Comparison of ENCODE assay signal across 8 cellular contexts in the genomic region with DNA sequence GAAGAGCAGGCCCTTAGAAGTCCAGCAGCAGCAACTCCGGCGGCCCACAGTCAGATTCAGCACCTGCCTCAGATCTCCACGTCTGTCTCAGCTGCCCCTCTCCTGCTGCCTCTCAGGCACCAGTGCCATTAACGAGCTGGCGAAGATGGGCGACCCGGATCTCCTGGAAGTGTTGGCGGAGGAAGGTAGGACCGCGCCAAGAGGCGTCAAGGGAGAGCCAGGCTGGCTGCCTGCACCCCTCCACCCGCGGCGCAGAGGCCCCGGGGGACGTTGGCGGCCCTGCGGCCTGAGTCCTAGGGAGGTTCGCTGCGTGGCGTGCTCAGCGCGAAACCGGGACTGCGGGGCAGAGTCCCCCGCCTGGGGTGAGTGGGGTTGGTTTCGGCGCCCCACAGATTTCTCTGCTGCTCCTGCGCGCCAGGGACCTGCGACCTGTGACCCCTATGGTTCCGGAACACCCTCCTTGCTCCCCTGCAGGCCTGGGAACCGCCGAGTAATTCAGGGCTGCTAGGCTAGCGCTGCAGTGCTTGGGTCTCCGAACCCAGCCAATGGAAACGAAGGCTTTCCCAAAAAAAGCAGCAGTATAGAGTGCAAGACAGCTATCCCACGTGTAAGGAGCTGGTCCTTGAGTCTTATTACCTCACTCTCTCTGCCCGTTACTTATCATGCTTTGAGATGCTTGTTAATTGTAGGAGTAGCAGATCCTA. TPM values are rescaled to one million over a fixed set of nuclear protein-coding genes. Genes with fewer than 3 reads are reported as not detected.
A peak's percentile ranks its signal among the peaks of the same experiment; 100 is the strongest.
DNase-seq lines count a peak whose midpoint lies in the region; ATAC-seq and TF ChIP-seq lines count a peak whose summit lies in the region.

No MANE protein-coding gene starts in this region.

- H3K36me3 ChIP-seq in SK-N-SH (replicated peaks in 1 of 2; ENCODE audit: control insufficient read depth in 1 of 2, insufficient read depth in 2 of 2, low read length in 1 of 2) = no peaks in the 10 kb centered on the region

- DNase-seq in activated CD4-positive, alpha-beta T cell treated with anti-CD3 and anti-CD28 coated beads for 36 hours = peak; percentile 4
- no peak for DNase-seq in activated CD4-positive, alpha-beta T cell treated with anti-CD3 and anti-CD28 coated beads, Interleukin-2, amount 10 ng/mL, durations not matched to agents 7 days and 5 days
- DNase-seq in SK-N-SH (peak; percentile 71), head of caudate nucleus (peak in 41 of 42 donors; percentile 23 to 78 (median 54)), nucleus accumbens (lab: John Stamatoyannopoulos, UW) (peak in 40 of 56 donors; percentile 3 to 65 (median 34))

- POLR2A ChIA-PET in activated CD4-positive, alpha-beta T cell treated with anti-CD3 and anti-CD28 coated beads for 36 hours (lab: Charles Lee) = no interaction called here
- POLR2A ChIA-PET in activated CD4-positive, alpha-beta T cell treated with anti-CD3 and anti-CD28 coated beads, Interleukin-2, amount 10 ng/mL, durations not matched to agents 7 days and 5 days (lab: Charles Lee) = no interaction called here
- POLR2A ChIA-PET in SK-N-SH (lab: Yijun Ruan, JAX) = interaction anchor here (1.1 kb wide), 1 partner anchor 51 kb away, joined by 3 read pairs; no protein-coding TSS in a partner anchor

- H3K4me1 Mint-ChIP-seq in activated CD4-positive, alpha-beta T cell treated with anti-CD3 and anti-CD28 coated beads for 36 hours = peaks cover 12% of the 10 kb centered on the region
- peaks cover 9% of the 10 kb centered on the region for H3K4me1 Mint-ChIP-seq in activated CD4-positive, alpha-beta T cell treated with anti-CD3 and anti-CD28 coated beads, Interleukin-2, amount 10 ng/mL, durations not matched to agents 7 days and 5 days

- H3K27ac Mint-ChIP-seq in activated CD4-positive, alpha-beta T cell treated with anti-CD3 and anti-CD28 coated beads for 36 hours = no peak overlapping the region
- no peak overlapping the region for H3K27ac Mint-ChIP-seq in activated CD4-positive, alpha-beta T cell treated with anti-CD3 and anti-CD28 coated beads, Interleukin-2, amount 10 ng/mL, durations not matched to agents 7 days and 5 days

- no peaks in the 10 kb centered on the region; a peak in 2 of 4 replicates for H3K4me1 ChIP-seq in SK-N-SH (ENCODE audit: control insufficient read depth in 1 of 2, insufficient read depth in 2 of 2, low read depth in 1 of 2, low read length in 1 of 2)

- H3K9ac ChIP-seq in SK-N-SH = no peak overlapping the region

- peak overlapping the region; percentile 52 to 67 for H3K4me3 ChIP-seq in SK-N-SH (ENCODE audit: low read depth in 2 of 2, low read length in 1 of 2)

- H3K4me2 ChIP-seq in SK-N-SH = peak overlapping the region; percentile 90

- no peak overlapping the region for H3K4me3 Mint-ChIP-seq in activated CD4-positive, alpha-beta T cell treated with anti-CD3 and anti-CD28 coated beads for 36 hours
- H3K4me3 Mint-ChIP-seq in activated CD4-positive, alpha-beta T cell treated with anti-CD3 and anti-CD28 coated beads, Interleukin-2, amount 10 ng/mL, durations not matched to agents 7 days and 5 days = no peak overlapping the region

- TF ChIP-seq CTCF in SK-N-SH (IDR thresholded peaks at IDR 0.05) = no peak

- no peaks in the 10 kb centered on the region for H3K79me2 ChIP-seq in SK-N-SH (ENCODE audit: insufficient read depth)

- TF ChIP-seq RAD21 in SK-N-SH (IDR thresholded peaks at IDR 0.05; ENCODE audit: low read length) = no peak

- intact Hi-C loops in activated CD4-positive, alpha-beta T cell treated with anti-CD3 and anti-CD28 coated beads for 36 hours (cut with DNase I, micrococcal nuclease) = no loop called here
- intact Hi-C loops in head of caudate nucleus (cut with DNase I) = no loop called here

- WGBS in SK-N-SH (ENCODE audit: low lambda C conversion rate) = 5% methylated on average over 11 of the region's 39 CpGs

- H3K27ac ChIP-seq in SK-N-SH (ENCODE audit: low read depth in 2 of 2, low read length in 1 of 2) = peak overlapping the region in 1 of 2 experiments; percentile 53; a peak in 1 of 4 replicates

- CTCF ChIA-PET in activated CD4-positive, alpha-beta T cell treated with anti-CD3 and anti-CD28 coated beads for 36 hours (lab: Charles Lee) = no interaction called here
- CTCF ChIA-PET in activated CD4-positive, alpha-beta T cell treated with anti-CD3 and anti-CD28 coated beads, Interleukin-2, amount 10 ng/mL, durations not matched to agents 7 days and 5 days (lab: Charles Lee) = no interaction called here
- CTCF ChIA-PET in SK-N-SH (lab: Yijun Ruan, JAX) = interaction anchor here (0.5 to 1.9 kb wide), 5 partner anchors 9 to 338 kb away, joined by 3 to 8 read pairs (median 3); no protein-coding TSS in a partner anchor

- no peaks in the 10 kb centered on the region for H3K36me3 Mint-ChIP-seq in activated CD4-positive, alpha-beta T cell treated with anti-CD3 and anti-CD28 coated beads for 36 hours (ENCODE audit: low read depth)
- no peaks in the 10 kb centered on the region for H3K36me3 Mint-ChIP-seq in activated CD4-positive, alpha-beta T cell treated with anti-CD3 and anti-CD28 coated beads, Interleukin-2, amount 10 ng/mL, durations not matched to agents 7 days and 5 days (ENCODE audit: low read depth)

- H3K27me3 ChIP-seq in SK-N-SH (ENCODE audit: insufficient read depth) = no peaks in the 10 kb centered on the region

- H2AFZ ChIP-seq in SK-N-SH (ENCODE audit: low read depth) = peak overlapping the region; percentile 95; the same call in 1 of the 2 replicates

- H4K20me1 ChIP-seq in SK-N-SH (ENCODE audit: insufficient read depth) = no peaks in the 10 kb centered on the region

- TF ChIP-seq EP300 in SK-N-SH (IDR thresholded peaks at IDR 0.05; ENCODE audit: borderline replicate concordance in 1 of 2, low read depth in 1 of 2, low read length in 1 of 2) = no peak

- ATAC-seq in activated CD4-positive, alpha-beta T cell treated with anti-CD3 and anti-CD28 coated beads for 36 hours = no peak
- peak; percentile 31 for ATAC-seq in HG02870 (IDR thresholded peaks at IDR 0.05; ENCODE audit: unreplicated experiment)
- ATAC-seq in HG03025 (IDR thresholded peaks at IDR 0.05; ENCODE audit: low FRiP score, unreplicated experiment) = no peak
- no peak for ATAC-seq in HG03280 (IDR thresholded peaks at IDR 0.05; ENCODE audit: unreplicated experiment)

- H3K9me3 ChIP-seq in SK-N-SH = no peaks in the 10 kb centered on the region

- no peaks in the 10 kb centered on the region for H3K9me3 Mint-ChIP-seq in activated CD4-positive, alpha-beta T cell treated with anti-CD3 and anti-CD28 coated beads for 36 hours (ENCODE audit: low read depth)
- no peaks in the 10 kb centered on the region for H3K9me3 Mint-ChIP-seq in activated CD4-positive, alpha-beta T cell treated with anti-CD3 and anti-CD28 coated beads, Interleukin-2, amount 10 ng/mL, durations not matched to agents 7 days and 5 days

- peaks cover 38% of the 10 kb centered on the region for H3K27me3 Mint-ChIP-seq in activated CD4-positive, alpha-beta T cell treated with anti-CD3 and anti-CD28 coated beads for 36 hours
- H3K27me3 Mint-ChIP-seq in activated CD4-positive, alpha-beta T cell treated with anti-CD3 and anti-CD28 coated beads, Interleukin-2, amount 10 ng/mL, durations not matched to agents 7 days and 5 days = peaks cover 35% of the 10 kb centered on the region

- no peaks in the 10 kb centered on the region for H3K9me2 ChIP-seq in SK-N-SH

- H3F3A ChIP-seq in SK-N-SH (replicated peaks; ENCODE audit: insufficient read depth) = no peaks in the 10 kb centered on the region

TF ChIP-seq in SK-N-SH, 30 proteins besides CTCF, POLR2A, EP300 and RAD21 (continues in another document):
- TF ChIP-seq TEAD4 (IDR thresholded peaks at IDR 0.05; ENCODE audit: borderline replicate concordance, insufficient read depth) (no peak), NRF1 (IDR thresholded peaks at IDR 0.05; ENCODE audit: low read depth, low read length) (no peak), RCOR1 (IDR thresholded peaks at IDR 0.05; ENCODE audit: low read length) (no peak), FOXM1 (IDR thresholded peaks at IDR 0.05; ENCODE audit: low read depth) (no peak), GATA2 (CRISPR knock-in tag; IDR thresholded peaks at IDR 0.05) (no peak), SMC3 (IDR thresholded peaks at IDR 0.05; ENCODE audit: low read depth, low read length) (no peak)
- TF ChIP-seq, protein P1, sequence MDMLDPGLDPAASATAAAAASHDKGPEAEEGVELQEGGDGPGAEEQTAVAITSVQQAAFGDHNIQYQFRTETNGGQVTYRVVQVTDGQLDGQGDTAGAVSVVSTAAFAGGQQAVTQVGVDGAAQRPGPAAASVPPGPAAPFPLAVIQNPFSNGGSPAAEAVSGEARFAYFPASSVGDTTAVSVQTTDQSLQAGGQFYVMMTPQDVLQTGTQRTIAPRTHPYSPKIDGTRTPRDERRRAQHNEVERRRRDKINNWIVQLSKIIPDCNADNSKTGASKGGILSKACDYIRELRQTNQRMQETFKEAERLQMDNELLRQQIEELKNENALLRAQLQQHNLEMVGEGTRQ (IDR thresholded peaks at IDR 0.05; ENCODE audit: borderline replicate concordance, low read depth, low read length) = no peak
- TF ChIP-seq, protein P2, sequence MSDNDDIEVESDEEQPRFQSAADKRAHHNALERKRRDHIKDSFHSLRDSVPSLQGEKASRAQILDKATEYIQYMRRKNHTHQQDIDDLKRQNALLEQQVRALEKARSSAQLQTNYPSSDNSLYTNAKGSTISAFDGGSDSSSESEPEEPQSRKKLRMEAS (IDR thresholded peaks at IDR 0.05; ENCODE audit: low read depth) = no peak

RNA-seq across cellular contexts. Expression of a gene that starts 0.6 kb away (rescaled TPM):
- under 1 TPM; 0.02 to 0.05 TPM for total RNA-seq in activated CD4-positive, alpha-beta T cell treated with anti-CD3 and anti-CD28 coated beads for 36 hours
- under 1 TPM; 0.12 TPM for total RNA-seq in activated CD4-positive, alpha-beta T cell treated with anti-CD3 and anti-CD28 coated beads, Interleukin-2, amount 10 ng/mL, durations not matched to agents 7 days and 5 days
- 0.15 and 0.28 TPM in 2 replicates for polyA plus RNA-seq in SK-N-SH (2012; rRNA removed)
- 0.22 and 0.28 TPM in 2 replicates for polyA plus RNA-seq in SK-N-SH (2012; cell fraction: cytosol; rRNA removed)
- 0.32 and 0.54 TPM in 2 replicates for polyA plus RNA-seq in SK-N-SH (2012; cell fraction: nucleus; rRNA removed)
